8 cellular contexts compared by ENCODE assay signal in genomic region chr3:110814170-110815007, GRCh38.
A peak's percentile ranks its signal among the peaks of the same experiment; 100 is the strongest.
DNase-seq lines count a peak whose midpoint lies in the region; ATAC-seq and TF ChIP-seq lines count a peak whose summit lies in the region.

No MANE protein-coding gene starts in this region.

- ATAC-seq in HG02981 (IDR thresholded peaks at IDR 0.05; ENCODE audit: unreplicated experiment) (peak; percentile 90), SK-N-SH treated with all-trans-retinoic acid at 6 μM for 48 hours (peak; percentile 90)

- peak overlapping the region; percentile 96 for H3K27ac Mint-ChIP-seq in activated T-cell treated with anti-CD3 and anti-CD28 coated beads, Interleukin-2, amount 50 U/mL, for 24 hours

- H3K36me3 Mint-ChIP-seq in activated T-cell treated with anti-CD3 and anti-CD28 coated beads, Interleukin-2, amount 50 U/mL, for 24 hours (ENCODE audit: low read depth): no peaks in the 10 kb centered on the region

- peaks cover 27% of the 10 kb centered on the region for H3K27me3 Mint-ChIP-seq in activated T-cell treated with anti-CD3 and anti-CD28 coated beads, Interleukin-2, amount 50 U/mL, for 24 hours

- DNase-seq in activated T-cell treated with anti-CD3 and anti-CD28 coated beads, Interleukin-2, amount 50 U/mL, for 24 hours: peak; percentile 40
- DNase-seq in activated T-cell treated with anti-CD3 and anti-CD28 coated beads for 4 hours (no peak), fibroblast of the conjunctiva (ENCODE audit: low read depth) (peak; percentile 9), NCI-H510A (lab: John Stamatoyannopoulos, UW) (no peak), KG1 (lab: John Stamatoyannopoulos, UW) (no peak), NCI-H82 (lab: John Stamatoyannopoulos, UW) (no peak)

- peaks cover 18% of the 10 kb centered on the region for H3K4me1 Mint-ChIP-seq in activated T-cell treated with anti-CD3 and anti-CD28 coated beads, Interleukin-2, amount 50 U/mL, for 24 hours (ENCODE audit: low read depth)

- H3K9me3 Mint-ChIP-seq in activated T-cell treated with anti-CD3 and anti-CD28 coated beads, Interleukin-2, amount 50 U/mL, for 24 hours: no peaks in the 10 kb centered on the region

- peak overlapping the region; percentile 48 for H3K4me3 Mint-ChIP-seq in activated T-cell treated with anti-CD3 and anti-CD28 coated beads, Interleukin-2, amount 50 U/mL, for 24 hours

TF ChIP-seq in SK-N-SH treated with all-trans-retinoic acid at 6 μM for 48 hours, 23 proteins besides CTCF, POLR2A, EP300 and RAD21:
- TF ChIP-seq CREB5 (CRISPR knock-in tag; IDR thresholded peaks at IDR 0.05; ENCODE audit: low read depth) (no peak), ESRRG (CRISPR knock-in tag; IDR thresholded peaks at IDR 0.05) (no peak), RARB (CRISPR knock-in tag; IDR thresholded peaks at IDR 0.05) (no peak), OSR1 (CRISPR knock-in tag; IDR thresholded peaks at IDR 0.05) (no peak), CSDC2 (CRISPR knock-in tag; IDR thresholded peaks at IDR 0.05) (no peak), ZNF8 (CRISPR knock-in tag; IDR thresholded peaks at IDR 0.05) (no peak), SNAI2 (CRISPR knock-in tag; IDR thresholded peaks at IDR 0.05) (no peak), POU6F1 (CRISPR knock-in tag; IDR thresholded peaks at IDR 0.05; ENCODE audit: borderline replicate concordance, low read depth) (no peak), ZNF70 (CRISPR knock-in tag; IDR thresholded peaks at IDR 0.05) (no peak), ZFP30 (CRISPR knock-in tag; IDR thresholded peaks at IDR 0.05) (no peak), PPARA (CRISPR knock-in tag; IDR thresholded peaks at IDR 0.05; ENCODE audit: borderline replicate concordance) (no peak), PATZ1 (CRISPR knock-in tag; IDR thresholded peaks at IDR 0.05; ENCODE audit: borderline replicate concordance) (no peak), TOX (CRISPR knock-in tag; IDR thresholded peaks at IDR 0.05; ENCODE audit: borderline replicate concordance) (no peak), TCF4 (CRISPR knock-in tag; IDR thresholded peaks at IDR 0.05; ENCODE audit: borderline replicate concordance) (no peak), ZC3H10 (CRISPR knock-in tag; IDR thresholded peaks at IDR 0.05) (no peak), BACH2 (CRISPR knock-in tag; IDR thresholded peaks at IDR 0.05; ENCODE audit: borderline replicate concordance) (no peak), ZFP3 (CRISPR knock-in tag; IDR thresholded peaks at IDR 0.05) (no peak), TSHZ2 (CRISPR knock-in tag; IDR thresholded peaks at IDR 0.05) (no peak)

Comparison
In these comparisons a context has a peak if more than half of its experiments do, and no peak if none do; other contexts are left out.
1. DNase-seq: peak in activated T-cell treated with anti-CD3 and anti-CD28 coated beads, Interleukin-2, amount 50 U/mL, for 24 hours (single experiment) and fibroblast of the conjunctiva (single experiment); none in activated T-cell treated with anti-CD3 and anti-CD28 coated beads for 4 hours (single experiment), NCI-H510A (single experiment), KG1 (single experiment) and NCI-H82 (single experiment).